16 cellular contexts compared by ENCODE assay signal in the genomic region with DNA sequence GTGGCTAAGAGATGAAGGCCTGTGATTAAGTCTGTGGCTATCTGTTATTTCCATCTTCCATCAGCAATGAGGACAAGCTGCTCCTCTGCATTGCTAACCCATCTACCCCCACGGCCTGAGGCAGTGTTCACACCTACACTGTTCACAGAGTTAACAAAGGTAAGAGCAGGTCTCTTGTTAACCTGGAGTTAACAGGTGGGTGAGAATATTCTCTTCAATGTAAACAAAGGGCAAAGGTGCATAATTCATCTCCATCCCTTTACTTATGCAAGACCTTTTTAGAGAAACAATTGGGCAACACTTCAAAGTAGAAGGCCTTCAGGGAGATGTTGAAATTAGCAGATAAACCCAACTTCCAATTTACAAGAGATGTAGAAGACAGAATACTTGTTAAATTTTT. TPM values are rescaled to one million over a fixed set of nuclear protein-coding genes. Genes with fewer than 3 reads are reported as not detected.
DNase-seq lines count a peak whose midpoint lies in the region; ATAC-seq, FAIRE-seq and TF ChIP-seq lines count a peak whose summit lies in the region.
"Had no signal": no experiment of that assay in that cellular context is flagged by ENCODE, and none has a peak within 500 bp of the region (broad histone marks: within the 10 kb centered on the region; RNA-seq: fewer than 3 reads in every experiment).

No MANE protein-coding gene starts in this region.

- TF ChIP-seq CTCF in Panc1 (IDR thresholded peaks at IDR 0.05): no peak
- no peak for TF ChIP-seq CTCF in type B pancreatic cell (conservative IDR thresholded peaks at IDR 0.05)
- TF ChIP-seq CTCF in kidney (IDR thresholded peaks at IDR 0.05; ENCODE audit: borderline replicate concordance, extremely low read depth, insufficient read depth): no peak

- no peak overlapping the region for H3K4me3 Mint-ChIP-seq in activated naive CD4-positive, alpha-beta T cell treated with anti-CD3 and anti-CD28 coated beads, Interleukin-2, amount 10 ng/mL, durations not matched to agents 7 days and 5 days
- H3K4me3 Mint-ChIP-seq in memory B cell (no peak overlapping the region), type B pancreatic cell (peak overlapping the region; percentile 9)
- H3K4me3 Mint-ChIP-seq: HFFc6 had no signal

- H3K36me3 ChIP-seq in Panc1 (ENCODE audit: control insufficient read depth, insufficient read depth, low read length): no peaks in the 10 kb centered on the region; the same call in 1 of the 2 replicates
- H3K36me3 ChIP-seq in kidney (ENCODE audit: control insufficient read depth in 1 of 2, insufficient read depth in 2 of 2, low read length in 2 of 2): peaks cover 3 to 8% of the 10 kb centered on the region in 2 donors

- TSS peak; percentile 29 for BruUV-seq in Panc1 (replicated peaks; lab: Mats Ljungman, UMichigan)

- H3K4me1 Mint-ChIP-seq in activated naive CD4-positive, alpha-beta T cell treated with anti-CD3 and anti-CD28 coated beads, Interleukin-2, amount 10 ng/mL, durations not matched to agents 7 days and 5 days: peaks cover 30% of the 10 kb centered on the region
- H3K4me1 Mint-ChIP-seq in memory B cell: peaks cover 20% of the 10 kb centered on the region
- H3K4me1 Mint-ChIP-seq in type B pancreatic cell (ENCODE audit: unreplicated experiment): peaks cover 13% of the 10 kb centered on the region

- in situ Hi-C loops in Panc1 (cut with HindIII; ENCODE audit: low pct_unique_long_range_greater_than_20kb, low sequenced_read_pairs): no loop called here

- H3K9me3 ChIP-seq in Panc1 (ENCODE audit: control insufficient read depth, insufficient read depth, low read depth, low read length): no peaks in the 10 kb centered on the region
- H3K9me3 ChIP-seq in kidney (ENCODE audit: control insufficient read depth in 1 of 2, low read length in 2 of 2): no peaks in the 10 kb centered on the region
- H3K9me3 ChIP-seq: A549 had no signal

- peaks cover 11% of the 10 kb centered on the region for H3K4me1 ChIP-seq in Panc1 (ENCODE audit: control insufficient read depth, insufficient read depth, low read length)
- peaks cover 0 to 10% of the 10 kb centered on the region in 2 donors for H3K4me1 ChIP-seq in kidney (ENCODE audit: control insufficient read depth in 1 of 2, insufficient read depth in 1 of 2, low read depth in 1 of 2, low read length in 2 of 2)

- H3K36me3 Mint-ChIP-seq in activated naive CD4-positive, alpha-beta T cell treated with anti-CD3 and anti-CD28 coated beads, Interleukin-2, amount 10 ng/mL, durations not matched to agents 7 days and 5 days: peaks cover 25% of the 10 kb centered on the region
- H3K36me3 Mint-ChIP-seq in memory B cell (peaks cover 2% of the 10 kb centered on the region), type B pancreatic cell (peaks cover 10% of the 10 kb centered on the region)

- intact Hi-C loops in Panc1 (cut with micrococcal nuclease; ENCODE audit: unreplicated experiment): no loop called here
- intact Hi-C loops in kidney (cut with DNase I): no loop called here

- H3K27me3 Mint-ChIP-seq in activated naive CD4-positive, alpha-beta T cell treated with anti-CD3 and anti-CD28 coated beads, Interleukin-2, amount 10 ng/mL, durations not matched to agents 7 days and 5 days: peaks cover 8% of the 10 kb centered on the region
- H3K27me3 Mint-ChIP-seq in memory B cell: no peaks in the 10 kb centered on the region
- no peaks in the 10 kb centered on the region for H3K27me3 Mint-ChIP-seq in type B pancreatic cell

- H3K27ac ChIP-seq in Panc1 (ENCODE audit: low read length) (no peak overlapping the region), kidney (ENCODE audit: low read depth in 2 of 2, low read length in 2 of 2) (no peak overlapping the region)
- H3K27ac ChIP-seq: A549, C4-2B had no signal

- CTCF ChIA-PET in activated naive CD4-positive, alpha-beta T cell treated with anti-CD3 and anti-CD28 coated beads, Interleukin-2, amount 10 ng/mL, durations not matched to agents 7 days and 5 days (lab: Charles Lee): interaction anchor here (1.4 kb wide), 1 partner anchor 38 kb away, joined by 3 read pairs; no protein-coding TSS in a partner anchor
- CTCF ChIA-PET in Panc1 (lab: Charles Lee): no interaction called here

- H3K9ac ChIP-seq in kidney (ENCODE audit: low read length in 2 of 2): no peak overlapping the region

- POLR2A ChIA-PET in Panc1 (lab: Charles Lee): no interaction called here

- ATAC-seq in Panc1 (no peak), memory B cell (ENCODE audit: low read depth) (no peak)
- ATAC-seq: A549 had no signal

- no peaks in the 10 kb centered on the region for H3K27me3 ChIP-seq in Panc1 (ENCODE audit: control insufficient read depth, insufficient read depth, low read length)

- no peak for FAIRE-seq in kidney (lab: Jason Lieb, UNC)
- FAIRE-seq: A549 had no signal

- peak overlapping the region; percentile 49 for H3K27ac Mint-ChIP-seq in activated naive CD4-positive, alpha-beta T cell treated with anti-CD3 and anti-CD28 coated beads, Interleukin-2, amount 10 ng/mL, durations not matched to agents 7 days and 5 days
- H3K27ac Mint-ChIP-seq in memory B cell (peak overlapping the region; percentile 73), type B pancreatic cell (peak overlapping the region; percentile 44)
- H3K27ac Mint-ChIP-seq: HFFc6 had no signal

- DNase-seq in activated naive CD4-positive, alpha-beta T cell treated with anti-CD3 and anti-CD28 coated beads, Interleukin-2, amount 10 ng/mL, durations not matched to agents 7 days and 5 days: no peak
- no peak for DNase-seq in activated naive CD4-positive, alpha-beta T cell treated with anti-CD3 and anti-CD28 coated beads, Interleukin-2, amount 50 U/mL, for 16 hours
- DNase-seq in Panc1 (ENCODE audit: low read depth, low spot score) (no peak), memory B cell (ENCODE audit: low spot score in 2 of 2) (no peak), type B pancreatic cell (ENCODE audit: extremely low spot score, unreplicated experiment) (no peak), NCI-H1048 (lab: John Stamatoyannopoulos, UW) (no peak), kidney (no peak)
- DNase-seq: HFFc6, NCI-H1105 treated with DMSO at 0.1 percent for 48 hours, NCI-H1694 treated with DMSO at 0.1 percent for 48 hours, NCI-H2107, NCI-H2227 treated with DMSO at 0.1 percent for 48 hours, NCI-H524, SHP77 had no signal

- no peaks in the 10 kb centered on the region for H3K9me3 Mint-ChIP-seq in activated naive CD4-positive, alpha-beta T cell treated with anti-CD3 and anti-CD28 coated beads, Interleukin-2, amount 10 ng/mL, durations not matched to agents 7 days and 5 days
- H3K9me3 Mint-ChIP-seq in memory B cell (no peaks in the 10 kb centered on the region), type B pancreatic cell (no peaks in the 10 kb centered on the region)
- H3K9me3 Mint-ChIP-seq: HFFc6 had no signal

- no peak overlapping the region for H3K4me3 ChIP-seq in Panc1 (ENCODE audit: low read depth in 2 of 2, low read length in 2 of 2)
- H3K4me3 ChIP-seq in kidney (ENCODE audit: low read length in 2 of 2): no peak overlapping the region
- H3K4me3 ChIP-seq: A549 had no signal

RNA-seq across cellular contexts. Expression of a gene that starts 2.8 kb away (rescaled TPM):
- 72.4 TPM for total RNA-seq in Panc1 (2021; ENCODE audit: unreplicated experiment)
- polyA plus RNA-seq in Panc1 (2012; ENCODE audit: insufficient read length): 94.0 TPM
- 33.3 and 79.0 TPM in 2 replicates for total RNA-seq in type B pancreatic cell (ENCODE audit: low replicate concordance)
- total RNA-seq in kidney: 34.2 TPM
- 29.3 TPM for polyA plus RNA-seq in kidney (ENCODE audit: insufficient read depth, low read depth, low replicate concordance)

RNA-seq across cellular contexts. Expression of a gene that starts 10.2 kb away (rescaled TPM):
- total RNA-seq in Panc1 (2021; ENCODE audit: unreplicated experiment): 52.6 TPM
- polyA plus RNA-seq in Panc1 (2012; ENCODE audit: insufficient read length): 28.1 TPM
- total RNA-seq in type B pancreatic cell (ENCODE audit: low replicate concordance): 9.3 and 11.5 TPM in 2 replicates
- 29.6 TPM for total RNA-seq in kidney
- polyA plus RNA-seq in kidney (ENCODE audit: insufficient read depth, low read depth, low replicate concordance): 8.7 TPM

RNA-seq across cellular contexts. Expression of a gene that starts 10.9 kb away (rescaled TPM):
- total RNA-seq in Panc1 (2021; ENCODE audit: unreplicated experiment) (136 TPM), type B pancreatic cell (ENCODE audit: low replicate concordance) (58.6 and 77.9 TPM in 2 replicates), kidney (61.3 TPM)
- 173 TPM for polyA plus RNA-seq in Panc1 (2012; ENCODE audit: insufficient read length)
- polyA plus RNA-seq in kidney (ENCODE audit: insufficient read depth, low read depth, low replicate concordance): 93.4 TPM

RNA-seq across cellular contexts. Expression of a gene that starts 11.0 kb away (rescaled TPM):
- total RNA-seq in Panc1 (2021; ENCODE audit: unreplicated experiment) (92.1 TPM), type B pancreatic cell (ENCODE audit: low replicate concordance) (64.4 and 77.4 TPM in 2 replicates), kidney (44.8 TPM)
- polyA plus RNA-seq in Panc1 (2012; ENCODE audit: insufficient read length): 95.5 TPM
- 109 TPM for polyA plus RNA-seq in kidney (ENCODE audit: insufficient read depth, low read depth, low replicate concordance)

RNA-seq across cellular contexts. Expression of a gene that starts 48.8 kb away (rescaled TPM):
- total RNA-seq in Panc1 (2021; ENCODE audit: unreplicated experiment) (59.5 TPM), type B pancreatic cell (ENCODE audit: low replicate concordance) (49.5 and 53.1 TPM in 2 replicates), kidney (56.2 TPM)
- 102 TPM for polyA plus RNA-seq in Panc1 (2012; ENCODE audit: insufficient read length)
- polyA plus RNA-seq in kidney (ENCODE audit: insufficient read depth, low read depth, low replicate concordance): 40.2 TPM
